8 cellular contexts compared by ENCODE assay signal in the genomic region with DNA sequence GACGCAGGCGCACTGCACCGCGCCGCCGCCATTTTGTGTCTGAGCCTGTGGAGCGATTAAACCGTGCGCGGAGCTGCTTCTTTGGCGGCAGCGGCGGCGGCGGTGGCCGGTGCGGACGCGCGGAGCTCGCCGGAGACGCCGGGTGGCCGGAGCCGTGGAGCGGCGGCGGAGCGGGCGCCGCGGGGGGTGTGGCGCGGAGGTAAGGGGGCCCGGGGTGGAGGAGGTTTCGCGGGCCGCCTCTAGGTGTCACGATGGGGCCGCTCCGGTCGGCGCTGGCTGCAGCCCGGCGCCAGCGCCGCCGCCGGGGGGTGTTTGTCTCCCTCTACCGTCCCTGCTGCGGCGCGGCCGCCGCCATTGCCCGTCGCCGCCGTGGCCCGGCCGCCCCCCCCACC. TPM values are rescaled to one million over a fixed set of nuclear protein-coding genes. Genes with fewer than 3 reads are reported as not detected.
DNase-seq lines count a peak whose midpoint lies in the region; ATAC-seq, FAIRE-seq and TF ChIP-seq lines count a peak whose summit lies in the region.

A gene with protein sequence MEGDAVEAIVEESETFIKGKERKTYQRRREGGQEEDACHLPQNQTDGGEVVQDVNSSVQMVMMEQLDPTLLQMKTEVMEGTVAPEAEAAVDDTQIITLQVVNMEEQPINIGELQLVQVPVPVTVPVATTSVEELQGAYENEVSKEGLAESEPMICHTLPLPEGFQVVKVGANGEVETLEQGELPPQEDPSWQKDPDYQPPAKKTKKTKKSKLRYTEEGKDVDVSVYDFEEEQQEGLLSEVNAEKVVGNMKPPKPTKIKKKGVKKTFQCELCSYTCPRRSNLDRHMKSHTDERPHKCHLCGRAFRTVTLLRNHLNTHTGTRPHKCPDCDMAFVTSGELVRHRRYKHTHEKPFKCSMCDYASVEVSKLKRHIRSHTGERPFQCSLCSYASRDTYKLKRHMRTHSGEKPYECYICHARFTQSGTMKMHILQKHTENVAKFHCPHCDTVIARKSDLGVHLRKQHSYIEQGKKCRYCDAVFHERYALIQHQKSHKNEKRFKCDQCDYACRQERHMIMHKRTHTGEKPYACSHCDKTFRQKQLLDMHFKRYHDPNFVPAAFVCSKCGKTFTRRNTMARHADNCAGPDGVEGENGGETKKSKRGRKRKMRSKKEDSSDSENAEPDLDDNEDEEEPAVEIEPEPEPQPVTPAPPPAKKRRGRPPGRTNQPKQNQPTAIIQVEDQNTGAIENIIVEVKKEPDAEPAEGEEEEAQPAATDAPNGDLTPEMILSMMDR (plus strand): TSS at position 1 of the 392 bp plus-strand sequence. CDS start 48,307 bp downstream, outside the sequence.

- peak; percentile 36; the same call in 1 of the 2 replicates for TF ChIP-seq RAD21 in GM12878 (IDR thresholded peaks at IDR 0.05; ENCODE audit: insufficient read depth, low read depth, low read length)

- no peak for FAIRE-seq in GM12878 (lab: Jason Lieb, UNC)

- POLR2A ChIA-PET in T-cell (lab: Charles Lee) = interaction anchor here in 1 of 2 donors (1.0 kb wide), 1 partner anchor 98 kb away, joined by 3 read pairs; a partner anchor contains a TSS
- POLR2A ChIA-PET in GM12878 (lab: Charles Lee) = interaction anchor here (0.6 to 3.9 kb wide), 16 partner anchors 10 to 699 kb away, joined by 3 to 25 read pairs (median 5); a partner anchor contains a TSS

- no peaks in the 10 kb centered on the region; the same call in 1 of the 2 replicates for H3K36me3 ChIP-seq in H7 (replicated peaks; ENCODE audit: control insufficient read depth, insufficient read depth, low read length)
- no peaks in the 10 kb centered on the region for H3K36me3 ChIP-seq in Loucy (ENCODE audit: insufficient read depth, low read length)
- no peaks in the 10 kb centered on the region for H3K36me3 ChIP-seq in GM12878 (ENCODE audit: control insufficient read depth in 2 of 2, insufficient read depth in 2 of 2, low read length in 1 of 2)
- H3K36me3 ChIP-seq in iPS-15b (ENCODE audit: control insufficient read depth, insufficient read depth, low read length) = peaks cover 3% of the 10 kb centered on the region
- H3K36me3 ChIP-seq in skeletal muscle satellite cell (ENCODE audit: insufficient read depth, low read length) = no peaks in the 10 kb centered on the region

- peak within 1 kb of the TSS; percentile 93 for H3K4me3 ChIP-seq in H7 (ENCODE audit: insufficient read depth, low read depth, low read length)
- H3K4me3 ChIP-seq in Loucy (ENCODE audit: low read length, poor library complexity, severe bottlenecking) = peak within 1 kb of the TSS; percentile 92
- peak within 1 kb of the TSS; percentile 97 for H3K4me3 ChIP-seq in GM12878
- peak within 1 kb of the TSS; percentile 90 for H3K4me3 ChIP-seq in iPS-15b (ENCODE audit: low read depth, low read length)
- H3K4me3 ChIP-seq in skeletal muscle satellite cell (ENCODE audit: low read length) = peak within 1 kb of the TSS; percentile 99

- H3K36me3 Mint-ChIP-seq in T-cell = peaks cover 3% of the 10 kb centered on the region

- H4K20me1 ChIP-seq in Loucy (ENCODE audit: insufficient read depth, low read length, poor library complexity, severe bottlenecking) (peaks cover 42% of the 10 kb centered on the region), GM12878 (ENCODE audit: control insufficient read depth, insufficient read depth) (no peaks in the 10 kb centered on the region)

- intact Hi-C loops in GM12878 (cut with micrococcal nuclease; ENCODE audit: unreplicated experiment) = loop anchor here (1.0 to 2.0 kb wide), 5 partner anchors 16 to 284 kb away; a partner anchor contains a TSS

- BruUV-seq in GM12878 (replicated peaks; lab: Mats Ljungman, UMichigan) = no TSS peak

- RAD21 ChIA-PET in GM12878 (lab: Charles Lee; ENCODE audit: unreplicated experiment) = interaction anchor here (0.6 to 6.3 kb wide), 12 partner anchors 11 to 237 kb away, joined by 3 to 50 read pairs (median 6); a partner anchor contains a TSS

- no peaks in the 10 kb centered on the region for H3K9me3 Mint-ChIP-seq in T-cell

- CTCF ChIA-PET in T-cell (lab: Charles Lee) (interaction anchor here (0.5 to 6.4 kb wide), 8 partner anchors 10 to 96 kb away, joined by 3 to 64 read pairs (median 12); a partner anchor contains a TSS), GM12878 (lab: Yijun Ruan, JAX) (interaction anchor here (0.8 to 5.6 kb wide), 17 partner anchors 11 to 106 kb away, joined by 3 to 77 read pairs (median 7); a partner anchor contains a TSS)

- no peaks in the 10 kb centered on the region for H3K9me2 ChIP-seq in Loucy (replicated peaks; ENCODE audit: low read depth, low read length)

- no peaks in the 10 kb centered on the region for H3K9me3 ChIP-seq in Loucy (ENCODE audit: insufficient read depth, low read depth, low read length)
- no peaks in the 10 kb centered on the region for H3K9me3 ChIP-seq in GM12878 (replicated peaks; ENCODE audit: control insufficient read depth, insufficient read depth, low read length)
- no peaks in the 10 kb centered on the region for H3K9me3 ChIP-seq in iPS-15b (ENCODE audit: control insufficient read depth, insufficient read depth, low read length)
- no peaks in the 10 kb centered on the region for H3K9me3 ChIP-seq in skeletal muscle satellite cell (replicated peaks; ENCODE audit: low read length)

- H3K27ac ChIP-seq in GM12878 (ENCODE audit: control insufficient read depth, insufficient read depth) = peak within 1 kb of the TSS; percentile 87

- ATAC-seq in T-cell (replicated peaks in 1 of 4) = peak; percentile 65 to 70 (median 69)
- peak; percentile 37 for ATAC-seq in GM12878

- SMC1A ChIA-PET in GM12878 (lab: Charles Lee; ENCODE audit: uncharacterized antibody, unreplicated experiment) = interaction anchor here (0.9 to 2.8 kb wide), 10 partner anchors 10 to 110 kb away, joined by 3 to 19 read pairs (median 4); no protein-coding TSS in a partner anchor

- no peak for TF ChIP-seq EP300 in GM12878 (IDR thresholded peaks at IDR 0.05; ENCODE audit: borderline replicate concordance in 1 of 2, control insufficient read depth in 1 of 2, low read depth in 2 of 2, low read length in 2 of 2)

- no peaks in the 10 kb centered on the region for H3K27me3 Mint-ChIP-seq in T-cell

- H3K4me1 Mint-ChIP-seq in T-cell = peaks cover 44 to 61% (median 46%) of the 10 kb centered on the region in 3 donors

- H3F3A ChIP-seq in Loucy (ENCODE audit: low read depth) = 0 out of 2 replicates have a peak, but pooled peaks cover 8% of the 10 kb centered on the region

- H3K27me3 ChIP-seq in H7 (ENCODE audit: control insufficient read depth, insufficient read depth, low read length) (no peaks in the 10 kb centered on the region), Loucy (ENCODE audit: insufficient read depth, low read length, poor library complexity, severe bottlenecking) (peaks cover 8% of the 10 kb centered on the region), GM12878 (replicated peaks in 1 of 2; ENCODE audit: control insufficient read depth in 2 of 2, insufficient read depth in 2 of 2, low read length in 1 of 2) (no peaks in the 10 kb centered on the region), iPS-15b (ENCODE audit: control insufficient read depth, insufficient read depth, low read length) (no peaks in the 10 kb centered on the region), skeletal muscle satellite cell (ENCODE audit: control insufficient read depth, insufficient read depth, low read length) (no peaks in the 10 kb centered on the region)

- H3K4me3 Mint-ChIP-seq in T-cell = peak within 1 kb of the TSS; percentile 85 to 88 (median 86)

- H3K9ac ChIP-seq in Loucy (ENCODE audit: low read depth, low read length, poor library complexity, severe bottlenecking) (peak within 1 kb of the TSS; percentile 98), GM12878 (ENCODE audit: control insufficient read depth, insufficient read depth, low read length) (peak within 1 kb of the TSS; percentile 78), iPS-15b (ENCODE audit: low read depth, low read length) (peak within 1 kb of the TSS; percentile 97), skeletal muscle satellite cell (ENCODE audit: low read depth, low read length) (peak within 1 kb of the TSS; percentile 100)

- DNase-seq in H7 (peak; percentile 96), T-cell (peak in 30 of 34 experiments; percentile 61 to 87 (median 81)), GM12878 (ENCODE audit: low read depth, low spot score) (no peak), epidermal melanocyte (ENCODE audit: insufficient read length, low spot score) (no peak)

- H3K4me1 ChIP-seq in Loucy (ENCODE audit: insufficient read depth, low read length, poor library complexity, severe bottlenecking) (peaks cover 36% of the 10 kb centered on the region), GM12878 (ENCODE audit: control insufficient read depth, insufficient read depth, low read length) (peaks cover 15% of the 10 kb centered on the region), iPS-15b (ENCODE audit: control insufficient read depth, insufficient read depth, low read length) (peaks cover 14% of the 10 kb centered on the region), skeletal muscle satellite cell (ENCODE audit: control insufficient read depth, insufficient read depth, low read length) (peaks cover 18% of the 10 kb centered on the region)

- WGBS in GM12878 (ENCODE audit: insufficient coverage, insufficient replicate concordance, low lambda C conversion rate, missing lambda C conversion rate) = 0% methylated on average over 34 of the region's 62 CpGs

- H3K27ac Mint-ChIP-seq in T-cell = peak within 1 kb of the TSS; percentile 92 to 94

- H3K4me2 ChIP-seq in Loucy (ENCODE audit: low read depth, low read length, poor library complexity, severe bottlenecking) = peak within 1 kb of the TSS; percentile 89
- H3K4me2 ChIP-seq in GM12878 (ENCODE audit: control insufficient read depth, insufficient read depth) = peak within 1 kb of the TSS; percentile 57
- peak within 1 kb of the TSS; percentile 91 for H3K4me2 ChIP-seq in skeletal muscle satellite cell (ENCODE audit: low read length)

- H3K79me2 ChIP-seq in Loucy (ENCODE audit: insufficient read depth, low read length) (peaks cover 88% of the 10 kb centered on the region), GM12878 (ENCODE audit: control insufficient read depth, insufficient read depth, low read length) (peaks cover 61% of the 10 kb centered on the region)

- in situ Hi-C loops in GM12878 (cut with MboI) = no loop called here

- peak; percentile 19; the same call in 1 of the 2 replicates for TF ChIP-seq POLR2A in GM12878 (IDR thresholded peaks at IDR 0.05; ENCODE audit: low read depth, low read length)

- TF ChIP-seq CTCF in GM12872 (IDR thresholded peaks at IDR 0.05; ENCODE audit: insufficient read depth, low read depth, low read length) (peak; percentile 70), Loucy (conservative IDR thresholded peaks at IDR 0.05; ENCODE audit: low read length) (peak; percentile 39; the same call in 1 of the 2 replicates), GM12878 (IDR thresholded peaks at IDR 0.05 in 2 of 3, conservative IDR thresholded peaks at IDR 0.05 in 1 of 3; ENCODE audit: control insufficient read depth in 2 of 3, extremely low read depth in 1 of 3, insufficient read depth in 1 of 3, low read depth in 3 of 3, low read length in 3 of 3) (peak; percentile 41 to 88 (median 56); a peak in 5 of 6 replicates)

- peak within 1 kb of the TSS; percentile 84 for H2AFZ ChIP-seq in Loucy (ENCODE audit: low read length)
- peak within 1 kb of the TSS; percentile 77 for H2AFZ ChIP-seq in GM12878 (ENCODE audit: control insufficient read depth, low read depth, low read length)

RNA-seq across cellular contexts. Expression of the gene that starts here (rescaled TPM):
- total RNA-seq in H7 (2014; rRNA removed; shearing (Covaris generic)) = 35.7 and 42.9 TPM in 2 replicates
- total RNA-seq in T-cell (10 to 100 TPM; 55.3 to 69.0 (median 64.0) TPM), GM12878 (2014; rRNA removed) (36.7 and 37.3 TPM in 2 replicates), GM12878 (2014; rRNA removed; fragmentation: Illumina TruSeq; extraction: Trizol) (43.8 and 47.9 TPM in 2 replicates), GM12878 (2021) (42.7 and 43.6 TPM in 2 replicates)
- 33.8 and 38.5 TPM in 2 replicates for total RNA-seq in GM12878 (2013; cell fraction: nucleolus; rRNA removed)
- polyA plus RNA-seq in GM12878 (2011; ENCODE audit: low read depth) = 20.5 TPM
- polyA plus RNA-seq in GM12878 (2011; rRNA removed) (36.1 and 40.1 TPM in 2 replicates), GM12878 (2014; fragmentation: Illumina TruSeq; extraction: Trizol) (52.8 and 55.0 TPM in 2 replicates), GM12878 (2014; fragmentation: Nextera tagmentation; extraction: Ambion mirVana) (10 to 100 TPM in 1 of 2 experiments, 1 to 10 TPM in 1; 9.1 to 18.3 TPM), GM12878 (2014; rRNA removed) (34.7 and 35.8 TPM in 2 replicates), GM12878 (2016; fragmentation: Nextera tagmentation; extraction: Ambion mirVana) (10 to 100 TPM; 47.5 to 51.6 TPM)
- 30.9 and 31.3 TPM in 2 replicates for polyA plus RNA-seq in GM12878 (2011; cell fraction: cytosol; rRNA removed)
- 20.5 and 25.6 TPM in 2 replicates for polyA plus RNA-seq in GM12878 (2011; cell fraction: nucleus; rRNA removed)
- polyA plus RNA-seq in GM12878 (2012) = 23.4 and 27.5 TPM in 2 replicates
- 47.4 and 57.4 TPM in 2 replicates for polyA minus RNA-seq in GM12878 (2011; rRNA and poly(A)+ RNA removed)
- polyA minus RNA-seq in GM12878 (2011; cell fraction: cytosol; rRNA and poly(A)+ RNA removed) = 18.8 and 22.7 TPM in 2 replicates
- polyA minus RNA-seq in GM12878 (2011; cell fraction: nucleus; rRNA and poly(A)+ RNA removed) = 10.6 and 22.3 TPM in 2 replicates
- total RNA-seq in skeletal muscle satellite cell (2012; rRNA removed) = 18.1 and 21.3 TPM in 2 replicates

Comparison
In these comparisons a context has a peak if more than half of its experiments do, and no peak if none do; other contexts are left out.
1. DNase-seq: peak in H7 (single experiment) and T-cell (30 of 34); none in GM12878 (single experiment) and epidermal melanocyte (single experiment).
2. Peak in every context shown above with its lines, with median percentiles within 50 percentile points of each other: CTCF ChIP-seq, H3K4me3 ChIP-seq, H3K4me2 ChIP-seq and H3K9ac ChIP-seq.